In genomic region chr3:70516081-70516480, GRCh38 we compare ENCODE assay signal across 22 cellular contexts.
"Had no signal": no experiment of that assay in that cellular context is flagged by ENCODE, and none has a peak within 500 bp of the region (broad histone marks: within the 10 kb centered on the region; RNA-seq: fewer than 3 reads in every experiment).

No MANE protein-coding gene starts in this region.

- H3K27me3 ChIP-seq: cardiac muscle cell, neutrophil, ovary, thyroid gland had no signal

- H3K27ac ChIP-seq: cardiac muscle cell, left ventricle myocardium inferior, neutrophil, ovary, thyroid gland, upper lobe of right lung had no signal

- ATAC-seq: activated CD8-positive, alpha-beta T cell treated with anti-CD3 and anti-CD28 coated beads, Interleukin-2, amount 10 ng/mL, durations not matched to agents 7 days and 5 days; activated naive CD8-positive, alpha-beta T cell treated with anti-CD3 and anti-CD28 coated beads, Interleukin-2, amount 50 U/mL, for 24 hours; naive thymus-derived CD8-positive, alpha-beta T cell; right cardiac atrium; upper lobe of right lung had no signal

- H3K36me3 ChIP-seq: cardiac muscle cell, left ventricle myocardium inferior, neutrophil, ovary, thyroid gland, upper lobe of right lung had no signal

- H3K4me1 ChIP-seq: left ventricle myocardium inferior, upper lobe of right lung had no signal

- H3K4me3 ChIP-seq: cardiac muscle cell, left ventricle myocardium inferior, ovary, thyroid gland, upper lobe of right lung had no signal

- H3K9me3 ChIP-seq: left ventricle myocardium inferior, neutrophil, ovary, thyroid gland, upper lobe of right lung had no signal

- DNase-seq: activated CD4-positive, alpha-beta T cell treated with anti-CD3 and anti-CD28 coated beads for 1 hour; activated CD4-positive, alpha-beta T cell treated with anti-CD3 and anti-CD28 coated beads, Interleukin-2, amount 50 U/mL, for 1 hour; activated CD8-positive, alpha-beta T cell treated with anti-CD3 and anti-CD28 coated beads, Interleukin-2, amount 10 ng/mL, durations not matched to agents 7 days and 5 days; activated gamma-delta T cell; activated naive CD4-positive, alpha-beta T cell treated with anti-CD3 and anti-CD28 coated beads, Interleukin-2, amount 50 U/mL, for 16 hours; activated naive CD8-positive, alpha-beta T cell treated with anti-CD3 and anti-CD28 coated beads, Interleukin-2, amount 50 U/mL, for 24 hours; erythroblast; foreskin melanocyte; hippocampal formation; kidney glomerular epithelial cell; left ventricle myocardium inferior; mammary epithelial cell; naive thymus-derived CD8-positive, alpha-beta T cell; ovary; right cardiac atrium; stimulated activated CD4-positive, alpha-beta T cell treated with anti-CD3 and anti-CD28 coated beads, Interleukin-12 subunit alpha, Interleukin-12 subunit beta, amount 100 ng/mL, for 4 hours; stimulated activated CD4-positive, alpha-beta T cell treated with anti-CD3 and anti-CD28 coated beads, Interleukin-4, amount 100 ng/mL, for 4 hours; substantia nigra; thyroid gland; upper lobe of right lung had no signal
